ENCODE assay signal across 8 cellular contexts in genomic region chr7:50303894-50304157, GRCh38. TPM values are rescaled to one million over a fixed set of nuclear protein-coding genes. Genes with fewer than 3 reads are reported as not detected.
DNase-seq lines count a peak whose midpoint lies in the region; TF ChIP-seq lines count a peak whose summit lies in the region.

No MANE protein-coding gene starts in this region.

- peaks cover 77% of the 10 kb centered on the region for H3K27me3 ChIP-seq in HUES64 (ENCODE audit: insufficient read depth, low read length)

- DNase-seq in COLO668 (lab: John Stamatoyannopoulos, UW; ENCODE audit: unreplicated experiment) (peak; percentile 37), GM20000 (ENCODE audit: low spot score) (peak; percentile 74), epithelial cell of proximal tubule (ENCODE audit: low read depth) (no peak), kidney tubule cell (ENCODE audit: low spot score) (no peak), foreskin melanocyte (no peak)
- no peak for DNase-seq in central memory CD4-positive, alpha-beta T cell

- H3K4me1 ChIP-seq in HUES64 (ENCODE audit: insufficient read depth, low read length): peaks cover 7% of the 10 kb centered on the region; the same call in 1 of the 2 replicates

- peak overlapping the region; percentile 41; the same call in 1 of the 2 replicates for H3K9ac ChIP-seq in HUES64 (ENCODE audit: low read depth, low read length)

- H3K4me3 ChIP-seq in HUES64 (ENCODE audit: low read length): peak overlapping the region; percentile 59
- H3K4me3 ChIP-seq in epithelial cell of proximal tubule (ENCODE audit: low read depth, low read length): peak overlapping the region; percentile 28
- peak overlapping the region; percentile 37 to 60 (median 49) for H3K4me3 ChIP-seq in skin epidermis

- no peaks in the 10 kb centered on the region for H3K9me3 ChIP-seq in HUES64 (ENCODE audit: insufficient read depth, low read depth, low read length)

- H3K36me3 ChIP-seq in HUES64 (ENCODE audit: insufficient read depth, low read length): no peaks in the 10 kb centered on the region

- WGBS in HUES64: under 1% methylated on average over 55 of the region's 55 CpGs

- TF ChIP-seq CTCF in GM20000 (IDR thresholded peaks at IDR 0.05; ENCODE audit: extremely low read depth, missing control alignments) (no peak), epithelial cell of proximal tubule (conservative IDR thresholded peaks at IDR 0.05; ENCODE audit: low read depth, low read length) (no peak)

- H3K27ac ChIP-seq in HUES64 (ENCODE audit: low read depth, low read length) (no peak overlapping the region), skin epidermis (peak overlapping the region in 18 of 21 experiments; percentile 19 to 96 (median 82))

RNA-seq across cellular contexts. Expression of gene IKZF1, which starts 0.7 kb away (rescaled TPM):
- polyA plus RNA-seq in HUES64 (2013, experiment 1 of 2): 1.1 TPM
- 2.9 TPM for polyA plus RNA-seq in HUES64 (2013, experiment 2 of 2)
- total RNA-seq in epithelial cell of proximal tubule: not detected in 2 replicates

Comparison
In these comparisons a context has a peak if more than half of its experiments do, and no peak if none do; other contexts are left out.
1. DNase-seq: peak in COLO668 (single experiment) and GM20000 (single experiment); none in epithelial cell of proximal tubule (single experiment), kidney tubule cell (single experiment), foreskin melanocyte (single experiment) and central memory CD4-positive, alpha-beta T cell (single experiment).
2. Peak in every context shown above with its lines, with median percentiles within 50 percentile points of each other: H3K4me3 ChIP-seq.